1 cellular context compared by ENCODE assay signal in genomic region chr1:182839209-182840065, GRCh38.
TF ChIP-seq lines count a peak whose summit lies in the region.

TSS of gene DHX9 (plus strand) at chr1:182839347. CDS start at chr1:182842567, 3,220 bp downstream.

TF ChIP-seq in H1, 55 proteins besides CTCF, POLR2A, EP300 and RAD21 (continued from another document):
- TF ChIP-seq KDM4A (IDR thresholded peaks at IDR 0.05; ENCODE audit: low read depth, low read length, severe bottlenecking) = peak; percentile 43
- TF ChIP-seq CREB1 (IDR thresholded peaks at IDR 0.05) = peak; percentile 57; the same call in 1 of the 2 replicates
- no peak for TF ChIP-seq ATF3 (IDR thresholded peaks at IDR 0.05; ENCODE audit: insufficient read depth, low read depth, low read length)
- no peak for TF ChIP-seq CBX8 (IDR thresholded peaks at IDR 0.05; ENCODE audit: borderline replicate concordance, low read depth, low read length)
- TF ChIP-seq EZH2 (IDR thresholded peaks at IDR 0.05; ENCODE audit: low read depth, low read length, severe bottlenecking) = no peak
- no peak for TF ChIP-seq GABPA (IDR thresholded peaks at IDR 0.05; ENCODE audit: borderline replicate concordance, insufficient read depth, low read length)
- no peak; the same call in 1 of the 2 replicates for TF ChIP-seq RBBP5 (IDR thresholded peaks at IDR 0.05; ENCODE audit: borderline replicate concordance, low read depth, low read length)
- TF ChIP-seq TAF7 (optimal IDR thresholded peaks at IDR 0.05; ENCODE audit: borderline replicate concordance, low read depth, low read length) = peak; percentile 95
- TF ChIP-seq BCL11A (IDR thresholded peaks at IDR 0.05; ENCODE audit: low read depth in 2 of 2, low read length in 2 of 2) = no peak
- TF ChIP-seq CTBP2 (IDR thresholded peaks at IDR 0.05; ENCODE audit: borderline replicate concordance, insufficient read depth, insufficient read length, low read length) = no peak
- no peak for TF ChIP-seq CEBPB (IDR thresholded peaks at IDR 0.05; ENCODE audit: low read depth, low read length)
- peak; percentile 95 for TF ChIP-seq TBP (IDR thresholded peaks at IDR 0.05; ENCODE audit: low read depth, low read length)
- TF ChIP-seq YY1 (IDR thresholded peaks at IDR 0.05; ENCODE audit: low read depth, low read length) = peak; percentile 84
- TF ChIP-seq JUN (IDR thresholded peaks at IDR 0.05; ENCODE audit: low read depth, low read length) = no peak
- TF ChIP-seq PHF8 (conservative IDR thresholded peaks at IDR 0.05; ENCODE audit: low read depth, low read length) = peak; percentile 100
- TF ChIP-seq SIX5 (IDR thresholded peaks at IDR 0.05; ENCODE audit: low read depth, low read length) = no peak
- no peak for TF ChIP-seq SAP30 (IDR thresholded peaks at IDR 0.05; ENCODE audit: insufficient read depth, insufficient replicate concordance, low read length)
- no peak for TF ChIP-seq BRCA1 (IDR thresholded peaks at IDR 0.05; ENCODE audit: low read depth, low read length)
- no peak for TF ChIP-seq CHD1 (IDR thresholded peaks at IDR 0.05; ENCODE audit: low read depth, low read length)
- no peak for TF ChIP-seq KDM5A (IDR thresholded peaks at IDR 0.05; ENCODE audit: low read length)
- TF ChIP-seq, protein P1, sequence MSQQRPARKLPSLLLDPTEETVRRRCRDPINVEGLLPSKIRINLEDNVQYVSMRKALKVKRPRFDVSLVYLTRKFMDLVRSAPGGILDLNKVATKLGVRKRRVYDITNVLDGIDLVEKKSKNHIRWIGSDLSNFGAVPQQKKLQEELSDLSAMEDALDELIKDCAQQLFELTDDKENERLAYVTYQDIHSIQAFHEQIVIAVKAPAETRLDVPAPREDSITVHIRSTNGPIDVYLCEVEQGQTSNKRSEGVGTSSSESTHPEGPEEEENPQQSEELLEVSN (IDR thresholded peaks at IDR 0.05) = peak; percentile 72
- TF ChIP-seq SUZ12 (IDR thresholded peaks at IDR 0.05; ENCODE audit: low read length) = no peak
- peak; percentile 98 for TF ChIP-seq TAF1 (IDR thresholded peaks at IDR 0.05; ENCODE audit: low read depth, low read length)
- TF ChIP-seq SP2 (IDR thresholded peaks at IDR 0.05; ENCODE audit: low read length) = no peak
- TF ChIP-seq SIRT6 (IDR thresholded peaks at IDR 0.05; ENCODE audit: low read length) = no peak
- TF ChIP-seq HDAC2 (IDR thresholded peaks at IDR 0.05; ENCODE audit: borderline replicate concordance in 1 of 2, low read depth in 2 of 2, low read length in 2 of 2) = no peak
- no peak for TF ChIP-seq MAFK (IDR thresholded peaks at IDR 0.05; ENCODE audit: low read depth, low read length)
- TF ChIP-seq MAX (IDR thresholded peaks at IDR 0.05) = peak; percentile 67
- TF ChIP-seq FOSL1 (IDR thresholded peaks at IDR 0.05; ENCODE audit: insufficient read depth, low read depth, low read length) = no peak
- TF ChIP-seq, protein P2, sequence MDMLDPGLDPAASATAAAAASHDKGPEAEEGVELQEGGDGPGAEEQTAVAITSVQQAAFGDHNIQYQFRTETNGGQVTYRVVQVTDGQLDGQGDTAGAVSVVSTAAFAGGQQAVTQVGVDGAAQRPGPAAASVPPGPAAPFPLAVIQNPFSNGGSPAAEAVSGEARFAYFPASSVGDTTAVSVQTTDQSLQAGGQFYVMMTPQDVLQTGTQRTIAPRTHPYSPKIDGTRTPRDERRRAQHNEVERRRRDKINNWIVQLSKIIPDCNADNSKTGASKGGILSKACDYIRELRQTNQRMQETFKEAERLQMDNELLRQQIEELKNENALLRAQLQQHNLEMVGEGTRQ (IDR thresholded peaks at IDR 0.05; ENCODE audit: low read length) = 0 out of 2 replicates have a peak, but pooled peaks have one; percentile 16
- TF ChIP-seq CHD2 (IDR thresholded peaks at IDR 0.05; ENCODE audit: low read length) = no peak
- TF ChIP-seq BACH1 (IDR thresholded peaks at IDR 0.05; ENCODE audit: low read length) = no peak
- no peak for TF ChIP-seq EGR1 (IDR thresholded peaks at IDR 0.05; ENCODE audit: borderline replicate concordance, low read depth, low read length)
- no peak; the same call in 1 of the 2 replicates for TF ChIP-seq GTF2F1 (IDR thresholded peaks at IDR 0.05; ENCODE audit: borderline replicate concordance, low read depth, low read length)
- peak; percentile 76 for TF ChIP-seq SP4 (IDR thresholded peaks at IDR 0.05; ENCODE audit: low read length)
- no peak for TF ChIP-seq SP1 (IDR thresholded peaks at IDR 0.05; ENCODE audit: low read depth, low read length)
- peak; percentile 86 for TF ChIP-seq ASH2L (IDR thresholded peaks at IDR 0.05; ENCODE audit: low read length)
- TF ChIP-seq ZNF274 (IDR thresholded peaks at IDR 0.05; ENCODE audit: borderline replicate concordance, extremely low read depth, low read length) = no peak
- TF ChIP-seq RNF2 (IDR thresholded peaks at IDR 0.05; ENCODE audit: borderline replicate concordance, low read depth, low read length, missing control alignments, poor library complexity, severe bottlenecking) = no peak
- TF ChIP-seq ATF2 (IDR thresholded peaks at IDR 0.05; ENCODE audit: low read length) = peak; percentile 67; the same call in 1 of the 2 replicates
- TF ChIP-seq, protein P3, sequence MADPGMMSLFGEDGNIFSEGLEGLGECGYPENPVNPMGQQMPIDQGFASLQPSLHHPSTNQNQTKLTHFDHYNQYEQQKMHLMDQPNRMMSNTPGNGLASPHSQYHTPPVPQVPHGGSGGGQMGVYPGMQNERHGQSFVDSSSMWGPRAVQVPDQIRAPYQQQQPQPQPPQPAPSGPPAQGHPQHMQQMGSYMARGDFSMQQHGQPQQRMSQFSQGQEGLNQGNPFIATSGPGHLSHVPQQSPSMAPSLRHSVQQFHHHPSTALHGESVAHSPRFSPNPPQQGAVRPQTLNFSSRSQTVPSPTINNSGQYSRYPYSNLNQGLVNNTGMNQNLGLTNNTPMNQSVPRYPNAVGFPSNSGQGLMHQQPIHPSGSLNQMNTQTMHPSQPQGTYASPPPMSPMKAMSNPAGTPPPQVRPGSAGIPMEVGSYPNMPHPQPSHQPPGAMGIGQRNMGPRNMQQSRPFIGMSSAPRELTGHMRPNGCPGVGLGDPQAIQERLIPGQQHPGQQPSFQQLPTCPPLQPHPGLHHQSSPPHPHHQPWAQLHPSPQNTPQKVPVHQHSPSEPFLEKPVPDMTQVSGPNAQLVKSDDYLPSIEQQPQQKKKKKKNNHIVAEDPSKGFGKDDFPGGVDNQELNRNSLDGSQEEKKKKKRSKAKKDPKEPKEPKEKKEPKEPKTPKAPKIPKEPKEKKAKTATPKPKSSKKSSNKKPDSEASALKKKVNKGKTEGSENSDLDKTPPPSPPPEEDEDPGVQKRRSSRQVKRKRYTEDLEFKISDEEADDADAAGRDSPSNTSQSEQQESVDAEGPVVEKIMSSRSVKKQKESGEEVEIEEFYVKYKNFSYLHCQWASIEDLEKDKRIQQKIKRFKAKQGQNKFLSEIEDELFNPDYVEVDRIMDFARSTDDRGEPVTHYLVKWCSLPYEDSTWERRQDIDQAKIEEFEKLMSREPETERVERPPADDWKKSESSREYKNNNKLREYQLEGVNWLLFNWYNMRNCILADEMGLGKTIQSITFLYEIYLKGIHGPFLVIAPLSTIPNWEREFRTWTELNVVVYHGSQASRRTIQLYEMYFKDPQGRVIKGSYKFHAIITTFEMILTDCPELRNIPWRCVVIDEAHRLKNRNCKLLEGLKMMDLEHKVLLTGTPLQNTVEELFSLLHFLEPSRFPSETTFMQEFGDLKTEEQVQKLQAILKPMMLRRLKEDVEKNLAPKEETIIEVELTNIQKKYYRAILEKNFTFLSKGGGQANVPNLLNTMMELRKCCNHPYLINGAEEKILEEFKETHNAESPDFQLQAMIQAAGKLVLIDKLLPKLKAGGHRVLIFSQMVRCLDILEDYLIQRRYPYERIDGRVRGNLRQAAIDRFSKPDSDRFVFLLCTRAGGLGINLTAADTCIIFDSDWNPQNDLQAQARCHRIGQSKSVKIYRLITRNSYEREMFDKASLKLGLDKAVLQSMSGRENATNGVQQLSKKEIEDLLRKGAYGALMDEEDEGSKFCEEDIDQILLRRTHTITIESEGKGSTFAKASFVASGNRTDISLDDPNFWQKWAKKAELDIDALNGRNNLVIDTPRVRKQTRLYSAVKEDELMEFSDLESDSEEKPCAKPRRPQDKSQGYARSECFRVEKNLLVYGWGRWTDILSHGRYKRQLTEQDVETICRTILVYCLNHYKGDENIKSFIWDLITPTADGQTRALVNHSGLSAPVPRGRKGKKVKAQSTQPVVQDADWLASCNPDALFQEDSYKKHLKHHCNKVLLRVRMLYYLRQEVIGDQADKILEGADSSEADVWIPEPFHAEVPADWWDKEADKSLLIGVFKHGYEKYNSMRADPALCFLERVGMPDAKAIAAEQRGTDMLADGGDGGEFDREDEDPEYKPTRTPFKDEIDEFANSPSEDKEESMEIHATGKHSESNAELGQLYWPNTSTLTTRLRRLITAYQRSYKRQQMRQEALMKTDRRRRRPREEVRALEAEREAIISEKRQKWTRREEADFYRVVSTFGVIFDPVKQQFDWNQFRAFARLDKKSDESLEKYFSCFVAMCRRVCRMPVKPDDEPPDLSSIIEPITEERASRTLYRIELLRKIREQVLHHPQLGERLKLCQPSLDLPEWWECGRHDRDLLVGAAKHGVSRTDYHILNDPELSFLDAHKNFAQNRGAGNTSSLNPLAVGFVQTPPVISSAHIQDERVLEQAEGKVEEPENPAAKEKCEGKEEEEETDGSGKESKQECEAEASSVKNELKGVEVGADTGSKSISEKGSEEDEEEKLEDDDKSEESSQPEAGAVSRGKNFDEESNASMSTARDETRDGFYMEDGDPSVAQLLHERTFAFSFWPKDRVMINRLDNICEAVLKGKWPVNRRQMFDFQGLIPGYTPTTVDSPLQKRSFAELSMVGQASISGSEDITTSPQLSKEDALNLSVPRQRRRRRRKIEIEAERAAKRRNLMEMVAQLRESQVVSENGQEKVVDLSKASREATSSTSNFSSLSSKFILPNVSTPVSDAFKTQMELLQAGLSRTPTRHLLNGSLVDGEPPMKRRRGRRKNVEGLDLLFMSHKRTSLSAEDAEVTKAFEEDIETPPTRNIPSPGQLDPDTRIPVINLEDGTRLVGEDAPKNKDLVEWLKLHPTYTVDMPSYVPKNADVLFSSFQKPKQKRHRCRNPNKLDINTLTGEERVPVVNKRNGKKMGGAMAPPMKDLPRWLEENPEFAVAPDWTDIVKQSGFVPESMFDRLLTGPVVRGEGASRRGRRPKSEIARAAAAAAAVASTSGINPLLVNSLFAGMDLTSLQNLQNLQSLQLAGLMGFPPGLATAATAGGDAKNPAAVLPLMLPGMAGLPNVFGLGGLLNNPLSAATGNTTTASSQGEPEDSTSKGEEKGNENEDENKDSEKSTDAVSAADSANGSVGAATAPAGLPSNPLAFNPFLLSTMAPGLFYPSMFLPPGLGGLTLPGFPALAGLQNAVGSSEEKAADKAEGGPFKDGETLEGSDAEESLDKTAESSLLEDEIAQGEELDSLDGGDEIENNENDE (IDR thresholded peaks at IDR 0.05; ENCODE audit: insufficient replicate concordance, low read length) = no peak
- TF ChIP-seq TCF12 (IDR thresholded peaks at IDR 0.05; ENCODE audit: low read depth, low read length) = no peak
- TF ChIP-seq POLR2AphosphoS5 (IDR thresholded peaks at IDR 0.05; ENCODE audit: low read depth, low read length) = peak; percentile 99
- TF ChIP-seq CBX5 (IDR thresholded peaks at IDR 0.05; ENCODE audit: low read depth, low read length) = no peak
